In genomic region chr17:68011199-68011665, GRCh38 we compare ENCODE assay signal across 8 cellular contexts. TPM values are rescaled to one million over a fixed set of nuclear protein-coding genes. Genes with fewer than 3 reads are reported as not detected.
DNase-seq lines count a peak whose midpoint lies in the region; ATAC-seq and TF ChIP-seq lines count a peak whose summit lies in the region.

No MANE protein-coding gene starts in this region.

- no peak overlapping the region for H3K4me3 ChIP-seq in CD4-positive, alpha-beta memory T cell (ENCODE audit: low read length in 2 of 2)
- H3K4me3 ChIP-seq in heart right ventricle (no peak overlapping the region), smooth muscle cell (no peak overlapping the region)

- H3K36me3 Mint-ChIP-seq in CD4-positive, alpha-beta memory T cell = no peaks in the 10 kb centered on the region
- no peaks in the 10 kb centered on the region for H3K36me3 Mint-ChIP-seq in HFFc6 (ENCODE audit: low read depth)

- H2AFZ ChIP-seq in smooth muscle cell (ENCODE audit: low read depth) = no peak overlapping the region

- H4K20me1 ChIP-seq in smooth muscle cell (ENCODE audit: low read depth) = no peaks in the 10 kb centered on the region

- no peaks in the 10 kb centered on the region for H3K9me3 ChIP-seq in CD4-positive, alpha-beta memory T cell (ENCODE audit: control insufficient read depth in 1 of 2, low read length in 2 of 2)
- H3K9me3 ChIP-seq in heart right ventricle (no peaks in the 10 kb centered on the region), smooth muscle cell (replicated peaks; ENCODE audit: low read depth) (no peaks in the 10 kb centered on the region)

- H3K4me2 ChIP-seq in smooth muscle cell = peak overlapping the region; percentile 28

- H3K27ac ChIP-seq in CD4-positive, alpha-beta memory T cell (ENCODE audit: low read depth, low read length) = no peak overlapping the region
- H3K27ac ChIP-seq in heart right ventricle = no peak overlapping the region
- no peak overlapping the region for H3K27ac ChIP-seq in smooth muscle cell (ENCODE audit: low read depth)

- peak; percentile 88 for TF ChIP-seq CTCF in HFFc6 (IDR thresholded peaks at IDR 0.05)
- TF ChIP-seq CTCF in heart right ventricle (IDR thresholded peaks at IDR 0.05) = peak; percentile 29 to 77 (median 64)
- TF ChIP-seq CTCF in smooth muscle cell (IDR thresholded peaks at IDR 0.05; ENCODE audit: borderline replicate concordance, insufficient read depth, poor library complexity, severe bottlenecking) = peak; percentile 66

- peaks cover 4% of the 10 kb centered on the region for H3K4me1 ChIP-seq in CD4-positive, alpha-beta memory T cell (ENCODE audit: insufficient read depth, low read length)
- H3K4me1 ChIP-seq in heart right ventricle = peaks cover 0 to 3% (median 0%) of the 10 kb centered on the region in 9 donors
- no peaks in the 10 kb centered on the region for H3K4me1 ChIP-seq in smooth muscle cell (ENCODE audit: low read depth)

- peak overlapping the region in 1 of 7 donors; percentile 41 for H3K27ac Mint-ChIP-seq in CD4-positive, alpha-beta memory T cell
- no peak overlapping the region for H3K27ac Mint-ChIP-seq in HFFc6

- H3K9ac ChIP-seq in smooth muscle cell (ENCODE audit: low read depth) = no peak overlapping the region

- H3K27me3 Mint-ChIP-seq in CD4-positive, alpha-beta memory T cell = peaks cover 0 to 1% of the 10 kb centered on the region in 2 donors
- peaks cover 10% of the 10 kb centered on the region for H3K27me3 Mint-ChIP-seq in HFFc6 (ENCODE audit: insufficient read depth)

- intact Hi-C loops in CD4-positive, alpha-beta memory T cell (cut with micrococcal nuclease) = no loop called here
- intact Hi-C loops in heart right ventricle (cut with DNase I) = loop anchor here in 1 of 10 donors (10.0 kb wide), 1 partner anchor 94 kb away; no protein-coding TSS in a partner anchor

- peak in 7 of 8 donors; percentile 57 to 84 (median 71) for ATAC-seq in heart right ventricle

- POLR2A ChIA-PET in CD4-positive, alpha-beta memory T cell (lab: Charles Lee; ENCODE audit: partially characterized antibody) = no interaction called here

- H3K4me1 Mint-ChIP-seq in CD4-positive, alpha-beta memory T cell = peaks cover 1 to 12% (median 5%) of the 10 kb centered on the region in 4 donors
- peaks cover 4% of the 10 kb centered on the region; the same call in 1 of the 2 replicates for H3K4me1 Mint-ChIP-seq in HFFc6 (ENCODE audit: low read depth)

- DNase-seq in CD4-positive, alpha-beta memory T cell = peak; percentile 43 to 53 (median 48)
- DNase-seq in HFFc6 (no peak), SHP77 (lab: John Stamatoyannopoulos, UW) (peak; percentile 26 to 44), heart right ventricle (peak; percentile 46 to 57), smooth muscle cell (lab: John Stamatoyannopoulos, UW; ENCODE audit: unreplicated experiment) (no peak), NCI-H526 treated with DMSO at 0.1 percent for 48 hours (lab: John Stamatoyannopoulos, UW) (no peak), NCI-H1694 (lab: John Stamatoyannopoulos, UW) (no peak)
- DNase-seq in activated naive CD4-positive, alpha-beta T cell (lab: John Stamatoyannopoulos, UW) = peak; percentile 6 to 44 (median 29)

- CTCF ChIA-PET in CD4-positive, alpha-beta memory T cell (lab: Charles Lee; ENCODE audit: partially characterized antibody) = interaction anchor here (0.7 to 1.8 kb wide), 10 partner anchors 8 to 686 kb away, joined by 3 to 11 read pairs (median 4); no protein-coding TSS in a partner anchor

- no peaks in the 10 kb centered on the region for H3K79me2 ChIP-seq in smooth muscle cell (ENCODE audit: low read depth)

- H3K27me3 ChIP-seq in CD4-positive, alpha-beta memory T cell (ENCODE audit: insufficient read depth, low read length) = no peaks in the 10 kb centered on the region
- H3K27me3 ChIP-seq in heart right ventricle (no peaks in the 10 kb centered on the region), smooth muscle cell (ENCODE audit: low read depth) (no peaks in the 10 kb centered on the region)

- no peaks in the 10 kb centered on the region for H3F3A ChIP-seq in smooth muscle cell (ENCODE audit: low read depth)

- H3K9me3 Mint-ChIP-seq in CD4-positive, alpha-beta memory T cell = no peaks in the 10 kb centered on the region
- no peaks in the 10 kb centered on the region for H3K9me3 Mint-ChIP-seq in HFFc6

- WGBS in heart right ventricle, 2 donors = 46% methylated on average over 20 of the region's 20 CpGs
- WGBS in smooth muscle cell (ENCODE audit: low lambda C conversion rate) = 36% methylated on average over 20 of the region's 20 CpGs

- no peaks in the 10 kb centered on the region for H3K36me3 ChIP-seq in CD4-positive, alpha-beta memory T cell (ENCODE audit: insufficient read depth, low read length)
- H3K36me3 ChIP-seq in heart right ventricle = no peaks in the 10 kb centered on the region
- no peaks in the 10 kb centered on the region for H3K36me3 ChIP-seq in smooth muscle cell (ENCODE audit: low read depth)

- peak overlapping the region; percentile 25 to 71 (median 54) for H3K4me3 Mint-ChIP-seq in CD4-positive, alpha-beta memory T cell
- peak overlapping the region; percentile 41; the same call in 1 of the 2 replicates for H3K4me3 Mint-ChIP-seq in HFFc6

RNA-seq across cellular contexts. Expression of gene C17orf58, which starts 15.0 kb away (rescaled TPM):
- total RNA-seq in CD4-positive, alpha-beta memory T cell = 1 to 10 TPM in 1 of 2 experiments, under 1 TPM in 1; 0.97 to 1.3 TPM
- 1 to 10 TPM in 1 of 2 donors, under 1 TPM in 1; 0.58 to 1.4 TPM for polyA plus RNA-seq in CD4-positive, alpha-beta memory T cell
- 1 to 10 TPM; 5.4 to 6.6 (median 6.1) TPM for total RNA-seq in HFFc6 (2021; fragmentation: NEBNext Ultra II Directional; extraction: Animal tissue kit (Norgen Biotek cat#: 25700))
- total RNA-seq in heart right ventricle (1 to 10 TPM; 3.1 to 8.6 (median 4.8) TPM), smooth muscle cell (4.9 and 8.9 TPM in 2 replicates)
- polyA plus RNA-seq in heart right ventricle (10 to 100 TPM in 1 of 2 donors, 1 to 10 TPM in 1; 7.3 to 10.0 TPM), smooth muscle cell (8.0 and 10.5 TPM in 2 replicates)

RNA-seq across cellular contexts. Expression of gene KPNA2, which starts 24.3 kb away (rescaled TPM):
- total RNA-seq in CD4-positive, alpha-beta memory T cell = 10 to 100 TPM; 12.6 to 14.7 TPM
- 10 to 100 TPM; 23.5 to 34.1 TPM for polyA plus RNA-seq in CD4-positive, alpha-beta memory T cell
- 100 to 1,000 TPM; 152 to 296 (median 277) TPM for total RNA-seq in HFFc6 (2021; fragmentation: NEBNext Ultra II Directional; extraction: Animal tissue kit (Norgen Biotek cat#: 25700))
- total RNA-seq in heart right ventricle = 10 to 100 TPM; 12.6 to 33.3 (median 18.8) TPM
- 10 to 100 TPM in 1 of 2 donors, 1 to 10 TPM in 1; 6.1 to 25.2 TPM for polyA plus RNA-seq in heart right ventricle
- total RNA-seq in smooth muscle cell = 84.6 and 88.3 TPM in 2 replicates
- polyA plus RNA-seq in smooth muscle cell = 108 and 135 TPM in 2 replicates

Comparison
In these comparisons a context has a peak if more than half of its experiments do, and no peak if none do; other contexts are left out.
1. DNase-seq: peak in CD4-positive, alpha-beta memory T cell (5 of 5), SHP77 (2 of 2), activated naive CD4-positive, alpha-beta T cell (4 of 4) and heart right ventricle (2 of 2); none in HFFc6 (single experiment), smooth muscle cell (single experiment), NCI-H526 treated with DMSO at 0.1 percent for 48 hours (single experiment) and NCI-H1694 (single experiment).
2. Peak in every context shown above with its lines, with median percentiles within 50 percentile points of each other: CTCF ChIP-seq.